ENCODE assay signal across 12 cellular contexts in the genomic region with DNA sequence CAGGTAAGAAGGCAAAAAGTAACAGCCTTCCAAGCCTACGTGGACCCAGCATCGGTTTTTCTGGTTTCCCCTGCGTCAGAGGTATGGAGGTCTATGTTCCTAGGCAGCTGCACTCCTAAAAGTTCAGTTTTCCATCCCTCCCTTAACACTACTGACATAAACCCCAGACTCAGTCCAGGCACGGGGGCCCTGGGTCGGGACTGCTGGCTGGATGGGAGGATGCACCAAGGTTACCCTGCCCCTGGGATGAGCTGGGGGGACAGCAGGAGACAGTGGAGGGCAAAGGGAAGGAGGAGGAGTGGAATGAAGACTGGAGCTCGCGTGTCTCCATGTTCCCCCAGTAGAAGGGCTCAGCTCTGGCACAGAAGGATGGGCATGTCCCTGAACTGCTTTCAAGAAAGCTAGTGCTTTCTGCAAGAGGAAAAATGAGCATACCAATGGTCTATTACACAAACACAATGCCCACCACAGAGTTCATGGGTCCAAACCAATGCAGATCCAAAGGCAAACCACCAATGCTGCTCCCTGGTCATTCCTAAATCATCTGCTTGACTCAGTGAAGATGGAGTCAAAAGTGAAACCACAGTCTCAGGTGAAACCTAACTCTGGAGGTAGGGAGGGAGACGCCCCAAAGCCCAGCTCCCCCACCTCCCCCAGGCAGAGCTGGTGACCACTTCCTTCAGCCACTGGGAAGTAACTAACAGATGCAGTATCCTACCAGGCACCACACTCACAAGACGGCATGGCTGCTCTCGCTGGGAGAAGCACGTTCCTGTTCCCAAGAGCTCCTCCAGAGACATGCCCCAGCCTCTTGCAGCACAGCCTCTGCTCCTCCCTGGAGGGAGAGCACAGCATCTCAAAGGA. TPM values are rescaled to one million over a fixed set of nuclear protein-coding genes. Genes with fewer than 3 reads are reported as not detected.
DNase-seq lines count a peak whose midpoint lies in the region; ATAC-seq, FAIRE-seq and TF ChIP-seq lines count a peak whose summit lies in the region.
"Had no signal": no experiment of that assay in that cellular context is flagged by ENCODE, and none has a peak within 500 bp of the region (broad histone marks: within the 10 kb centered on the region; RNA-seq: fewer than 3 reads in every experiment).

No MANE protein-coding gene starts in this region.

- no peak for TF ChIP-seq CTCF in liver (IDR thresholded peaks at IDR 0.05; ENCODE audit: low read depth, low read length, missing input control)
- TF ChIP-seq CTCF in HepG2 (CRISPR knock-in tag; IDR thresholded peaks at IDR 0.05): no peak
- no peak for TF ChIP-seq CTCF in K562 (IDR thresholded peaks at IDR 0.05 in 2 of 3, conservative IDR thresholded peaks at IDR 0.05 in 1 of 3; ENCODE audit: insufficient read depth in 2 of 3, low read depth in 1 of 3, low read length in 3 of 3)

- TF ChIP-seq EP300 in HepG2 (IDR thresholded peaks at IDR 0.05; ENCODE audit: low read depth in 2 of 2, low read length in 2 of 2): no peak
- TF ChIP-seq EP300 in HepG2 (CRISPR knock-in tag; IDR thresholded peaks at IDR 0.05; ENCODE audit: borderline replicate concordance): no peak
- no peak for TF ChIP-seq EP300 in K562 (IDR thresholded peaks at IDR 0.05; ENCODE audit: low read length)

- DNase-seq in HepG2 (ENCODE audit: low spot score) (no peak), K562 (ENCODE audit: extremely low read depth in 1 of 4, low spot score in 3 of 4) (no peak), mesenchymal stem cell (peak; percentile 45), HAP-1 (ENCODE audit: low spot score in 2 of 2) (no peak), NCI-H1105 treated with DMSO at 0.1 percent for 48 hours (lab: John Stamatoyannopoulos, UW) (no peak), HUDEP-2 (lab: John Stamatoyannopoulos, UW; ENCODE audit: unreplicated experiment in 76 of 76) (no peak)
- DNase-seq: GOT3; NCI-H1048; stimulated activated CD4-positive, alpha-beta T cell treated with anti-CD3 and anti-CD28 coated beads, Interleukin-2, amount 100 ng/mL, for 48 hours had no signal

- peaks cover 15 to 79% (median 69%) of the 10 kb centered on the region in 4 donors for H3K36me3 ChIP-seq in liver (ENCODE audit: control insufficient read depth in 4 of 4, insufficient read depth in 3 of 4, low read depth in 1 of 4, low read length in 3 of 4)
- peaks cover 33 to 64% of the 10 kb centered on the region in 2 experiments; a peak in 4 of 5 replicates for H3K36me3 ChIP-seq in HepG2 (replicated peaks in 1 of 2; ENCODE audit: control insufficient read depth in 1 of 2, insufficient read depth in 2 of 2, low read length in 2 of 2)
- H3K36me3 ChIP-seq in K562 (ENCODE audit: control insufficient read depth, insufficient read depth, low read length): peaks cover 23% of the 10 kb centered on the region; the same call in 2 of the 3 replicates
- peaks cover 24 to 70% of the 10 kb centered on the region in 2 experiments for H3K36me3 ChIP-seq in mesenchymal stem cell (ENCODE audit: control insufficient read depth in 1 of 2, insufficient read depth in 2 of 2, low read depth in 1 of 2, low read length in 2 of 2)
- H3K36me3 ChIP-seq in HAP-1 (replicated peaks): peaks cover 44% of the 10 kb centered on the region

- H4K20me1 ChIP-seq in HepG2 (ENCODE audit: insufficient read depth, low read length) (no peaks in the 10 kb centered on the region), K562 (replicated peaks; ENCODE audit: control insufficient read depth, insufficient read depth, low read length) (no peaks in the 10 kb centered on the region)

- H2AFZ ChIP-seq in HepG2 (ENCODE audit: low read length): no peak overlapping the region
- H2AFZ ChIP-seq in K562 (ENCODE audit: low read depth, low read length): peak overlapping the region; percentile 63; the same call in 1 of the 2 replicates
- no peak overlapping the region for H2AFZ ChIP-seq in mesenchymal stem cell (ENCODE audit: low read depth, low read length)

- H3K79me2 ChIP-seq in HepG2 (ENCODE audit: insufficient read depth, low read length) (no peaks in the 10 kb centered on the region), K562 (ENCODE audit: control insufficient read depth, insufficient read depth, low read length) (no peaks in the 10 kb centered on the region)

- no peak overlapping the region for H2BK5ac ChIP-seq in mesenchymal stem cell (ENCODE audit: low read depth, low read length, poor library complexity, severe bottlenecking)

- H3K9me3 ChIP-seq in liver (ENCODE audit: control insufficient read depth in 4 of 4, low read length in 3 of 4) (no peaks in the 10 kb centered on the region), HepG2 (ENCODE audit: low read length) (no peaks in the 10 kb centered on the region), K562 (replicated peaks; ENCODE audit: control insufficient read depth, insufficient read depth, low read depth, low read length) (no peaks in the 10 kb centered on the region), mesenchymal stem cell (ENCODE audit: control insufficient read depth, low read length) (no peaks in the 10 kb centered on the region), HAP-1 (no peaks in the 10 kb centered on the region)

- BruUV-seq in HepG2 (replicated peaks; lab: Mats Ljungman, UMichigan): no TSS peak
- no TSS peak for BruUV-seq in K562 (replicated peaks; lab: Mats Ljungman, UMichigan)

- no peak overlapping the region for H3K9ac ChIP-seq in liver (ENCODE audit: low read depth in 1 of 2, low read length in 2 of 2)
- H3K9ac ChIP-seq in HepG2 (ENCODE audit: insufficient read depth, low read depth, low read length): no peak overlapping the region
- H3K9ac ChIP-seq in K562 (ENCODE audit: insufficient read depth in 1 of 2, low read depth in 2 of 2, low read length in 2 of 2): peak overlapping the region; percentile 6 to 18; a peak in 2 of 4 replicates
- H3K9ac ChIP-seq in mesenchymal stem cell (ENCODE audit: low read length): peak overlapping the region; percentile 52

- no peak for FAIRE-seq in HepG2 (lab: Jason Lieb, UNC)
- no peak for FAIRE-seq in K562 (lab: Jason Lieb, UNC)
- FAIRE-seq: G401.6 had no signal

- peak overlapping the region in 1 of 2 experiments; percentile 13 for H3K14ac ChIP-seq in mesenchymal stem cell (ENCODE audit: low read length in 2 of 2)

- no peak for ATAC-seq in HepG2
- no peak; the same call in 2 of the 3 replicates for ATAC-seq in K562
- no peak for ATAC-seq in GM19395 (IDR thresholded peaks at IDR 0.05; ENCODE audit: unreplicated experiment)

- 89% methylated on average over 11 of the region's 11 CpGs for whole genome bisulfite sequencing in liver
- 95% methylated on average over 8 of the region's 11 CpGs for WGBS in HepG2 (ENCODE audit: low lambda C conversion rate)
- 76% methylated on average over 11 of the region's 11 CpGs for WGBS in K562 (ENCODE audit: insufficient coverage, low coverage, missing lambda C conversion rate)
- WGBS in mesenchymal stem cell: 97% methylated on average over 11 of the region's 11 CpGs

- H4K91ac ChIP-seq in mesenchymal stem cell (ENCODE audit: low read length): peak overlapping the region; percentile 78

- no peak overlapping the region for H3K4me3 ChIP-seq in liver (ENCODE audit: low read depth in 1 of 3, low read length in 3 of 3)
- no peak overlapping the region for H3K4me3 ChIP-seq in HepG2 (replicated peaks in 1 of 3; ENCODE audit: insufficient read depth in 1 of 3, low read depth in 2 of 3, low read length in 3 of 3)
- H3K4me3 ChIP-seq in K562: no peak overlapping the region
- no peak overlapping the region for H3K4me3 ChIP-seq in mesenchymal stem cell (ENCODE audit: insufficient read depth in 1 of 2, low read depth in 1 of 2, low read length in 2 of 2)
- no peak overlapping the region for H3K4me3 ChIP-seq in HAP-1

- peak overlapping the region; percentile 54 for H4K8ac ChIP-seq in mesenchymal stem cell (ENCODE audit: low read length)

- no peak overlapping the region for H2BK15ac ChIP-seq in mesenchymal stem cell (ENCODE audit: low read depth, poor library complexity, severe bottlenecking)

- peak overlapping the region in 1 of 2 experiments; percentile 75 for H3K4ac ChIP-seq in mesenchymal stem cell (ENCODE audit: low read depth in 1 of 2, low read length in 2 of 2)

- H3K27ac ChIP-seq in liver (ENCODE audit: low read depth in 1 of 2, low read length in 2 of 2) (peak overlapping the region; percentile 16 to 33), HepG2 (ENCODE audit: extremely low read length, insufficient read depth, low read length) (no peak overlapping the region), K562 (ENCODE audit: extremely low read depth, low read depth, low read length) (peak overlapping the region; percentile 44), mesenchymal stem cell (ENCODE audit: low read length, poor library complexity, severe bottlenecking) (no peak overlapping the region)

- H3K4me2 ChIP-seq in HepG2 (ENCODE audit: low read depth, low read length) (no peak overlapping the region), K562 (ENCODE audit: insufficient read depth, low read length) (peak overlapping the region; percentile 52), mesenchymal stem cell (ENCODE audit: low read length, poor library complexity, severe bottlenecking) (no peak overlapping the region)

- H2AK5ac ChIP-seq in mesenchymal stem cell (ENCODE audit: low read length, severe bottlenecking): no peak overlapping the region

- intact Hi-C loops in HepG2 (cut with micrococcal nuclease; ENCODE audit: unreplicated experiment): no loop called here
- intact Hi-C loops in K562 (cut with micrococcal nuclease): no loop called here

- no peaks in the 10 kb centered on the region for H3K9me1 ChIP-seq in K562 (ENCODE audit: control insufficient read depth, insufficient read depth, low read length)

- in situ Hi-C loops in HepG2 (cut with HindIII; ENCODE audit: extremely low pct_ligation_motif_present, low pct_unique_long_range_greater_than_20kb): no loop called here
- in situ Hi-C loops in K562 (cut with MboI): no loop called here
- in situ Hi-C loops in HAP-1 (cut with MboI; ENCODE audit: low sequenced_read_pairs): no loop called here

- CTCF ChIA-PET in HepG2 (lab: Yijun Ruan, JAX; ENCODE audit: low intra/inter-chr PET ratio, low total read pairs): no interaction called here
- CTCF ChIA-PET in K562 (lab: Yijun Ruan, JAX; ENCODE audit: low intra/inter-chr PET ratio): no interaction called here

- H3K79me1 ChIP-seq in mesenchymal stem cell (replicated peaks; ENCODE audit: low read length, poor library complexity, severe bottlenecking): peaks cover 2% of the 10 kb centered on the region

- peak overlapping the region; percentile 14 to 81 for H2BK12ac ChIP-seq in mesenchymal stem cell (ENCODE audit: low read length in 2 of 2)

- TF ChIP-seq POLR2A in HepG2 (IDR thresholded peaks at IDR 0.05; ENCODE audit: insufficient read depth in 1 of 2, low read depth in 2 of 2, low read length in 2 of 2) (no peak), K562 (conservative IDR thresholded peaks at IDR 0.05) (no peak)

- no peak for TF ChIP-seq RAD21 in liver (IDR thresholded peaks at IDR 0.05)
- no peak for TF ChIP-seq RAD21 in HepG2 (CRISPR knock-in tag; IDR thresholded peaks at IDR 0.05)
- no peak for TF ChIP-seq RAD21 in K562 (CRISPR knock-in tag; conservative IDR thresholded peaks at IDR 0.05 in 1 of 2, IDR thresholded peaks at IDR 0.05 in 1 of 2)

- H2BK120ac ChIP-seq in mesenchymal stem cell (ENCODE audit: low read depth, low read length): peak overlapping the region; percentile 76

- H3K18ac ChIP-seq in mesenchymal stem cell (ENCODE audit: low read depth in 1 of 2, low read length in 2 of 2): peak overlapping the region; percentile 71 to 87

- H3K4me1 ChIP-seq in liver (ENCODE audit: control insufficient read depth in 4 of 4, insufficient read depth in 4 of 4, low read length in 3 of 4): peaks cover 4 to 39% (median 36%) of the 10 kb centered on the region in 4 donors
- H3K4me1 ChIP-seq in HepG2 (ENCODE audit: insufficient read depth, low read length): no peaks in the 10 kb centered on the region
- H3K4me1 ChIP-seq in K562 (replicated peaks in 1 of 2; ENCODE audit: control insufficient read depth in 2 of 2, insufficient read depth in 2 of 2, low read length in 2 of 2): peaks cover 25 to 44% of the 10 kb centered on the region in 2 experiments
- peaks cover 9% of the 10 kb centered on the region for H3K4me1 ChIP-seq in mesenchymal stem cell (ENCODE audit: control insufficient read depth, insufficient read depth, low read depth, low read length)
- H3K4me1 ChIP-seq in HAP-1: peaks cover 7% of the 10 kb centered on the region; the same call in 1 of the 2 replicates

- no peak overlapping the region for H3K23ac ChIP-seq in mesenchymal stem cell (ENCODE audit: low read length in 2 of 2)

- H3K27me3 ChIP-seq in liver (ENCODE audit: control insufficient read depth in 4 of 4, insufficient read depth in 4 of 4, low read length in 3 of 4) (no peaks in the 10 kb centered on the region), HepG2 (ENCODE audit: control insufficient read depth in 1 of 2, insufficient read depth in 2 of 2, low read length in 2 of 2) (no peaks in the 10 kb centered on the region), K562 (ENCODE audit: control insufficient read depth in 2 of 2, insufficient read depth in 2 of 2, low read length in 2 of 2) (no peaks in the 10 kb centered on the region), mesenchymal stem cell (ENCODE audit: control insufficient read depth in 1 of 2, insufficient read depth in 1 of 2, low read length in 2 of 2) (no peaks in the 10 kb centered on the region), HAP-1 (ENCODE audit: low read depth) (no peaks in the 10 kb centered on the region)

- POLR2A ChIA-PET in HepG2 (lab: Yijun Ruan, JAX) (no interaction called here), K562 (lab: Yijun Ruan, JAX) (interaction anchor here (0.6 to 2.7 kb wide), 6 partner anchors 9 to 781 kb away, joined by 3 to 12 read pairs (median 4); no protein-coding TSS in a partner anchor)

RNA-seq across cellular contexts. Expression of gene CD46, which starts 54.9 kb away (rescaled TPM):
- total RNA-seq in liver: 100 to 1,000 TPM; 118 to 123 TPM
- polyA plus RNA-seq in liver: 100 to 1,000 TPM in 1 of 2 donors, 10 to 100 TPM in 1; 71.3 to 177 TPM
- total RNA-seq in HepG2 (2016; rRNA removed; fragmentation: Illumina TruSeq; extraction: Trizol): 70.3 and 130 TPM in 2 replicates
- 19.0 and 20.0 TPM in 2 replicates for total RNA-seq in HepG2 (2016; cell fraction: cytosol; rRNA removed; fragmentation: Illumina TruSeq; extraction: Trizol; ENCODE audit: low read depth)
- 69.6 and 139 TPM in 2 replicates for total RNA-seq in HepG2 (2016; cell fraction: insoluble cytoplasmic fraction; rRNA removed; fragmentation: Illumina TruSeq; extraction: Trizol)
- 24.1 and 29.9 TPM in 2 replicates for total RNA-seq in HepG2 (2016; cell fraction: membrane; rRNA removed; fragmentation: Illumina TruSeq; extraction: Trizol)
- total RNA-seq in HepG2 (2016; cell fraction: nucleus; rRNA removed; fragmentation: Illumina TruSeq; extraction: Trizol): 261 and 271 TPM in 2 replicates
- polyA plus RNA-seq in HepG2 (2011; rRNA removed): 277 TPM in 2 replicates
- 65.6 and 131 TPM in 2 replicates for polyA plus RNA-seq in HepG2 (2011; cell fraction: cytosol; rRNA removed)
- polyA plus RNA-seq in HepG2 (2011; cell fraction: nucleus; rRNA removed): 288 and 360 TPM in 2 replicates
- polyA plus RNA-seq in HepG2 (2012): 206 and 208 TPM in 2 replicates
- polyA plus RNA-seq in HepG2 (2016; cell fraction: cytosol; fragmentation: Illumina TruSeq; extraction: Trizol; ENCODE audit: low read depth): 3.8 and 4.6 TPM in 2 replicates
- 59.7 and 64.0 TPM in 2 replicates for polyA plus RNA-seq in HepG2 (2016; cell fraction: insoluble cytoplasmic fraction; fragmentation: Illumina TruSeq; extraction: Trizol; ENCODE audit: low read depth)
- 10.1 and 11.1 TPM in 2 replicates for polyA plus RNA-seq in HepG2 (2016; cell fraction: membrane; fragmentation: Illumina TruSeq; extraction: Trizol; ENCODE audit: low read depth)
- polyA plus RNA-seq in HepG2 (2016; cell fraction: nucleus; fragmentation: Illumina TruSeq; extraction: Trizol; ENCODE audit: insufficient read depth, low read depth): 416 and 423 TPM in 2 replicates
- 96.1 and 146 TPM in 2 replicates for polyA minus RNA-seq in HepG2 (2011; rRNA and poly(A)+ RNA removed; ENCODE audit: low replicate concordance)
- 125 and 175 TPM in 2 replicates for polyA minus RNA-seq in HepG2 (2011; cell fraction: cytosol; rRNA and poly(A)+ RNA removed)
- 353 and 394 TPM in 2 replicates for polyA minus RNA-seq in HepG2 (2011; cell fraction: nucleus; rRNA and poly(A)+ RNA removed)
- total RNA-seq in K562 (2011; cell fraction: chromatin; rRNA removed; ENCODE audit: low replicate concordance): 356 and 908 TPM in 2 replicates
- total RNA-seq in K562 (2011; cell fraction: nucleolus; rRNA removed): 170 and 219 TPM in 2 replicates
- 411 and 563 TPM in 2 replicates for total RNA-seq in K562 (2011; cell fraction: nucleoplasm; rRNA removed)
- total RNA-seq in K562 (2014; rRNA removed): 87.9 and 94.5 TPM in 2 replicates
- 156 and 168 TPM in 2 replicates for total RNA-seq in K562 (2014; rRNA removed; fragmentation: Illumina TruSeq; extraction: Trizol)
- total RNA-seq in K562 (2015; rRNA removed; fragmentation: Illumina TruSeq; extraction: Trizol): 126 and 151 TPM in 2 replicates
- total RNA-seq in K562 (2021): 143 and 156 TPM in 2 replicates
- polyA plus RNA-seq in K562 (2011; rRNA removed): 374 and 391 TPM in 2 replicates
- polyA plus RNA-seq in K562 (2011; cell fraction: cytosol; rRNA removed): 28.4 and 93.7 TPM in 2 replicates
- polyA plus RNA-seq in K562 (2011; cell fraction: nucleus; rRNA removed): 370 and 950 TPM in 2 replicates
- 91.8 and 133 TPM in 2 replicates for polyA plus RNA-seq in K562 (2012)
- polyA plus RNA-seq in K562 (2014; fragmentation: Illumina TruSeq; extraction: Trizol): 149 and 205 TPM in 2 replicates
- polyA plus RNA-seq in K562 (2014; fragmentation: Nextera tagmentation; extraction: Ambion mirVana): 100 to 1,000 TPM; 143 to 220 TPM
- polyA plus RNA-seq in K562 (2014; rRNA removed): 183 and 199 TPM in 2 replicates
- polyA minus RNA-seq in K562 (2011; rRNA and poly(A)+ RNA removed): 160 and 229 TPM in 2 replicates
- 73.7 and 85.6 TPM in 2 replicates for polyA minus RNA-seq in K562 (2011; cell fraction: cytosol; rRNA and poly(A)+ RNA removed)
- 188 and 382 TPM in 2 replicates for polyA minus RNA-seq in K562 (2011; cell fraction: nucleus; rRNA and poly(A)+ RNA removed)
- polyA plus RNA-seq in mesenchymal stem cell (2013, experiment 1 of 2): 185 TPM
- polyA plus RNA-seq in mesenchymal stem cell (2013, experiment 2 of 2): 192 TPM

Comparison
In these comparisons a context has a peak if more than half of its experiments do, and no peak if none do; other contexts are left out.
1. H3K27ac ChIP-seq: peak in liver (2 of 2) and K562 (single experiment); none in HepG2 (single experiment) and mesenchymal stem cell (single experiment).
2. H3K9ac ChIP-seq: peak in K562 (2 of 2) and mesenchymal stem cell (single experiment); none in liver (0 of 2) and HepG2 (single experiment).